9 cellular contexts compared by ENCODE assay signal in the genomic region with DNA sequence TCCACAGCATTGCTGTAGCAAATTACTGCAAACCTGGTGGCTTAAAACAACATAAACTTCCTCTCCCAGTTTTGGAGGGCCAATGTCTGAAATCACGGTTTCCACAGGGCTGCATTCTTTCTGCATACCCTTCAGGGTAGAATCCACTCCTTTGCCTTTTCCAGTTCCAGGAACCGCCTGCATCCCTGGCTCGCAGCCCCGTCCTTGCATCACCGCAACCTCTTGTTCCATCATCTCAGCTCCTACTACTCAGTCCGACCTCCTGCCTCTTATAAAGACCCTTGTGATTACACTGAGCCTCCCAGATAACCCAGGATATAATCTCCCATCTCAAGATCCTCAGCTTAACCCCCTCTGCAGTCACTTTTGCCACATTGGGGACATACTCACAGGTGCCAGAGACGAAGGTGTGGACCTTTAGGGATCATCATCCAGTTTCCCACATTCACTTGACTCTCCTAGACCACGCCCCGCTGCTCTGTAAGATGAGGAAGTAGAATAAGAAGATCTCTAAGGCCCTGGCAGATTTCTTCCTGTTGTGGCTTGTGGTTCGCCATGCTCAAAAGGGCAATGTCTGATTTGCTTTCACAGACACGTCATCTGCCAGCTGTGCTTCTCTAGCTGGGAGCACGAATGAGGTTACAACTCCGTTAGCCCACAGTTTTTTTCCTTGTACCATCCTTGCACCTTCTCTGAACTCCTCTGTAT.
A peak's percentile ranks its signal among the peaks of the same experiment; 100 is the strongest.
DNase-seq lines count a peak whose midpoint lies in the region; ATAC-seq and TF ChIP-seq lines count a peak whose summit lies in the region.
"Had no signal": no experiment of that assay in that cellular context is flagged by ENCODE, and none has a peak within 500 bp of the region (broad histone marks: within the 10 kb centered on the region; RNA-seq: fewer than 3 reads in every experiment).

No MANE protein-coding gene starts in this region.

- H3K4me1 ChIP-seq in colonic mucosa: no peaks in the 10 kb centered on the region
- H3K4me1 ChIP-seq: parathyroid adenoma had no signal

- no peak overlapping the region for H3K27ac ChIP-seq in colonic mucosa
- H3K27ac ChIP-seq: parathyroid adenoma had no signal

- CTCF ChIA-PET in Calu3 (lab: Charles Lee): interaction anchor here (1.1 kb wide), 1 partner anchor 13 kb away, joined by 4 read pairs; no protein-coding TSS in a partner anchor

- no peaks in the 10 kb centered on the region for H3K9me3 ChIP-seq in colonic mucosa

- no TSS peak for BruUV-seq in Calu3 (replicated peaks; lab: Mats Ljungman, UMichigan)

- intact Hi-C loops in Calu3 (cut with micrococcal nuclease; ENCODE audit: unreplicated experiment) (loop anchor here (10.0 kb wide), 1 partner anchor 105 kb away; a partner anchor contains a TSS), colonic mucosa (cut with DNase I) (no loop called here)

- no peak overlapping the region for H3K4me3 ChIP-seq in colonic mucosa

- H3K9me3 Mint-ChIP-seq in Calu3 (ENCODE audit: low read depth, unreplicated experiment): peaks cover 2% of the 10 kb centered on the region

- H3K4me3 Mint-ChIP-seq in Calu3 (ENCODE audit: low read depth, unreplicated experiment): no peak overlapping the region

- H3K27me3 Mint-ChIP-seq in Calu3 (ENCODE audit: unreplicated experiment): peaks cover 21% of the 10 kb centered on the region

- peak; percentile 53 for DNase-seq in Calu3
- peak; percentile 25 for DNase-seq in T follicular helper cell (ENCODE audit: low read depth)
- DNase-seq in colonic mucosa: peak; percentile 66
- peak; percentile 25 to 40 for DNase-seq in stimulated activated CD8-positive, alpha-beta memory T cell treated with anti-CD3 and anti-CD28 coated beads, Interleukin-15, amount 100 ng/mL, for 48 hours (ENCODE audit: low read depth in 2 of 2)
- DNase-seq in COLO829 (ENCODE audit: low spot score): no peak
- DNase-seq in NCI-H2227 (lab: John Stamatoyannopoulos, UW; ENCODE audit: unreplicated experiment): no peak

- peaks cover 28% of the 10 kb centered on the region for H3K4me1 Mint-ChIP-seq in Calu3 (ENCODE audit: low read depth, unreplicated experiment)

- H3K36me3 Mint-ChIP-seq in Calu3 (ENCODE audit: insufficient read depth, unreplicated experiment): peaks cover 9% of the 10 kb centered on the region

- peak overlapping the region; percentile 1 for H3K27ac Mint-ChIP-seq in Calu3 (ENCODE audit: unreplicated experiment)

- no peak overlapping the region for H3K9ac ChIP-seq in colonic mucosa (ENCODE audit: low read depth in 2 of 2, low read length in 2 of 2)
- H3K9ac ChIP-seq: parathyroid adenoma had no signal

- no peaks in the 10 kb centered on the region for H3K27me3 ChIP-seq in colonic mucosa

- TF ChIP-seq CTCF in Calu3 (IDR thresholded peaks at IDR 0.05; ENCODE audit: unreplicated experiment) (no peak), colonic mucosa (IDR thresholded peaks at IDR 0.05) (no peak)

- H3K36me3 ChIP-seq in colonic mucosa: no peaks in the 10 kb centered on the region

- ATAC-seq in HG02798 (IDR thresholded peaks at IDR 0.05; ENCODE audit: poor library complexity, unreplicated experiment) (peak; percentile 76), HG02642 (IDR thresholded peaks at IDR 0.05; ENCODE audit: poor library complexity, unreplicated experiment) (no peak)

Comparison
In these comparisons a context has a peak if more than half of its experiments do, and no peak if none do; other contexts are left out.
1. DNase-seq: peak in Calu3 (single experiment), T follicular helper cell (single experiment), colonic mucosa (single experiment) and stimulated activated CD8-positive, alpha-beta memory T cell treated with anti-CD3 and anti-CD28 coated beads, Interleukin-15, amount 100 ng/mL, for 48 hours (2 of 2); none in COLO829 (single experiment) and NCI-H2227 (single experiment).